Comparison of ENCODE assay signal across 1 cellular context in the genomic region with DNA sequence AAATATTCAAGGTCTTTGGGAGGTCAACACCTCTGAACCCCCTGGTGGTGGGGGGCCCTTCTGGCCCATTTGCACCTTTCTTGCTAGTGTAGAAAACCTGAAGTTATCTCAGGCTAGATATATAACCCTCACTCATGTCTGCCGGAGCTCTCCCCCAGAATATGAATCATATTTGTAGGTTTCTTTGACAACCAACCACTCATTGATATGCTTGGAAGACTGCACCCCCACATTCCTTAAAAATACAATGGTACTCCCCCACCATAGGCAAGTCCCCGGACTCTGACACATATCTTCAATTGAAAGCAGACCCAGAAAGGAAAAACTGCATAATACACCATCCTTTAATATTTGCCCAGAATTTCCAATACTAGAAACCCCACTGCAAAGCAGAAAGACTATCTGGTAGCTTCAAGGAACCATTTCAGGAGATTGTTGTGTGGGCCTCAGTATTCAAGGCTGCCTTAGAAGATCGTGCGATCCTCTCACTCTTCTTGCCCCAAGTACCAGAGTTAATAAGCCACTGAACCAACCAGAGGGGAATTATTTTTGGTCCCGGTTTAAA.
TF ChIP-seq lines count a peak whose summit lies in the region.

No MANE protein-coding gene starts in this region.

TF ChIP-seq in liver, 16 proteins besides CTCF, POLR2A, EP300 and RAD21 (continued from another document):
- TF ChIP-seq REST (IDR thresholded peaks at IDR 0.05): no peak
TF ChIP-seq in liver: peak in this region for 0.
